ENCODE assay signal across 16 cellular contexts in the genomic region with DNA sequence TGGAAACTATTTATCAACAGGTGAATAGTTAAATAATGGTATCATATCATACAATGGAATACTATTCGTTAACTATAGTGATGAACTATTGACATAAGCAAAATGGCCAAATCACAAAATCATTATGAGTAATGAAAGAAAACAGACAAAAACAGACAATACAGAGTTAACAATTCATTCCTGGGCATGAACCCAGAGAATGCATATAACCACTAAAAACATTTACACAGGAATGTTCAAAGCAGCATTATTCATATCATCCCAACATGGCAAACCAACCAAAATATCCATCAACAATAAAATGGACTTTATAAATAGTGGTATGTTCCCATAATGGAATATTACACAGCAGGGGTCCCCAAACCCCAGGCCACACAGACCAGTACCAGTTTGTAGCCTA.
"Had no signal": no experiment of that assay in that cellular context is flagged by ENCODE, and none has a peak within 500 bp of the region (broad histone marks: within the 10 kb centered on the region; RNA-seq: fewer than 3 reads in every experiment).

No MANE protein-coding gene starts in this region.

- H3K4me3 ChIP-seq: breast epithelium, pancreas, testis had no signal

- H3K27me3 ChIP-seq: breast epithelium, pancreas, testis had no signal

- DNase-seq: activated B cell treated with CpG ODN at 0.5 μM for 24 hours; activated CD4-positive, alpha-beta memory T cell treated with anti-CD3 and anti-CD28 coated beads for 36 hours; activated CD4-positive, alpha-beta T cell treated with anti-CD3 and anti-CD28 coated beads for 4 hours; activated T-cell treated with anti-CD3 and anti-CD28 coated beads for 4 hours; amygdala; cerebellar nuclear complex; cortex of kidney; effector CD4-positive, alpha-beta T cell; mesenchymal stem cell; naive thymus-derived CD8-positive, alpha-beta T cell; pancreas; stimulated activated CD4-positive, alpha-beta T cell treated with anti-CD3 and anti-CD28 coated beads, Interleukin-4, amount 100 ng/mL, for 4 hours; testis had no signal

- H3K36me3 ChIP-seq: breast epithelium, pancreas had no signal

- FAIRE-seq: pancreas had no signal

- ATAC-seq: naive thymus-derived CD8-positive, alpha-beta T cell; pancreas; sciatic nerve; stimulated activated memory B cell treated with anti-CD40 and anti-IgM and Interleukin-4, amounts not matched to agents 10 μg/mL and 1 μg/mL and 100 μg/mL, for 72 hours had no signal
